10 cellular contexts compared by ENCODE assay signal in the genomic region with DNA sequence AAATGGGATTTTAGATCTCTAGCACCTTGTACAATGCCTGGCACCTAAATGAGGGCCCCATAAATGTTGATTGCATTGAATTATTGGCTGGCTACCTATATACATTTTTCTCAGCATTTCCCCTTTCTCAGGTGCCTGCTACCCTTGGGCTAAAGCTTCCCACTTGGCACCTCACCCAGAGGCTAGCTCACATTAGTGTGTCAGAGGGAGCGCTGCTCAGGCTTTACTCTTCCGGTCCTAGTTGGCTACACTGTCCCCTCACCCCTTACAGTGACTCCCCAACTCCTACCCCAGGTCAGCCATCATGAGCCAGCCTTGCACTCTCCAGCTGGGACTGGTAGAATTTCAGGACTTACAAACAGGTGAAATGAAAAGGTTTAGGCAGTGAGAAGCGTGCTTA. TPM values are rescaled to one million over a fixed set of nuclear protein-coding genes. Genes with fewer than 3 reads are reported as not detected.
DNase-seq lines count a peak whose midpoint lies in the region; ATAC-seq and TF ChIP-seq lines count a peak whose summit lies in the region.
"Had no signal": no experiment of that assay in that cellular context is flagged by ENCODE, and none has a peak within 500 bp of the region (broad histone marks: within the 10 kb centered on the region; RNA-seq: fewer than 3 reads in every experiment).

No MANE protein-coding gene starts in this region.

- H3K27ac Mint-ChIP-seq in CD8-positive, alpha-beta memory T cell, result peak overlapping the region; percentile 82 to 96 (median 92)

- no peak for DNase-seq in CD8-positive, alpha-beta memory T cell
- DNase-seq in effector memory CD4-positive, alpha-beta T cell, result no peak
- DNase-seq in omental fat pad (ENCODE audit: low spot score) (no peak), NCI-H2107 (lab: John Stamatoyannopoulos, UW) (no peak), foreskin keratinocyte (no peak)
- DNase-seq: OCI-M1, psoas muscle had no signal

- no peak overlapping the region for H3K27ac ChIP-seq in CD8-positive, alpha-beta memory T cell (ENCODE audit: low read depth, low read length)
- H3K27ac ChIP-seq in KOPT-K1 (ENCODE audit: low read depth, low read length, poor library complexity, severe bottlenecking), result peak overlapping the region; percentile 72
- peak overlapping the region; percentile 59 for H3K27ac ChIP-seq in effector memory CD4-positive, alpha-beta T cell (ENCODE audit: insufficient read depth, low read length, poor library complexity, severe bottlenecking)
- H3K27ac ChIP-seq in foreskin keratinocyte, result no peak overlapping the region
- H3K27ac ChIP-seq: psoas muscle had no signal

- no peaks in the 10 kb centered on the region for H3K27me3 ChIP-seq in CD8-positive, alpha-beta memory T cell (ENCODE audit: insufficient read depth, low read length, poor library complexity, severe bottlenecking)
- H3K27me3 ChIP-seq in effector memory CD4-positive, alpha-beta T cell (replicated peaks; ENCODE audit: control insufficient read depth, insufficient read depth, low read length, poor library complexity, severe bottlenecking), result no peaks in the 10 kb centered on the region
- H3K27me3 ChIP-seq in foreskin keratinocyte, result no peaks in the 10 kb centered on the region

- H3K4me3 Mint-ChIP-seq in CD8-positive, alpha-beta memory T cell, result peak overlapping the region; percentile 57 to 89 (median 79)

- H3K9me3 Mint-ChIP-seq in CD8-positive, alpha-beta memory T cell, result no peaks in the 10 kb centered on the region

- H3K36me3 Mint-ChIP-seq in CD8-positive, alpha-beta memory T cell, result peaks cover 0 to 15% (median 13%) of the 10 kb centered on the region in 3 donors

- no peak for TF ChIP-seq CTCF in omental fat pad (IDR thresholded peaks at IDR 0.05)
- TF ChIP-seq CTCF in foreskin keratinocyte (conservative IDR thresholded peaks at IDR 0.05), result no peak

- ATAC-seq in GM19397 (IDR thresholded peaks at IDR 0.05; ENCODE audit: unreplicated experiment) (peak; percentile 18), omental fat pad (ENCODE audit: low FRiP score) (no peak), foreskin keratinocyte (no peak), GM18520 (IDR thresholded peaks at IDR 0.05; ENCODE audit: unreplicated experiment) (no peak)
- ATAC-seq: psoas muscle had no signal

- H3K9me3 ChIP-seq in CD8-positive, alpha-beta memory T cell (ENCODE audit: low read length), result no peaks in the 10 kb centered on the region
- H3K9me3 ChIP-seq in KOPT-K1 (ENCODE audit: insufficient read depth, low read length, poor library complexity, severe bottlenecking), result no peaks in the 10 kb centered on the region
- H3K9me3 ChIP-seq in effector memory CD4-positive, alpha-beta T cell (ENCODE audit: control insufficient read depth, low read length), result no peaks in the 10 kb centered on the region
- H3K9me3 ChIP-seq: psoas muscle had no signal

- POLR2A ChIA-PET in CD8-positive, alpha-beta memory T cell (lab: Charles Lee), result interaction anchor here (0.6 kb wide), 1 partner anchor 11 kb away, joined by 3 read pairs; no protein-coding TSS in a partner anchor

- peaks cover 88 to 95% (median 93%) of the 10 kb centered on the region in 3 donors for H3K4me1 Mint-ChIP-seq in CD8-positive, alpha-beta memory T cell

- CTCF ChIA-PET in CD8-positive, alpha-beta memory T cell (lab: Charles Lee), result interaction anchor here (0.8 to 3.4 kb wide), 8 partner anchors 10 to 54 kb away, joined by 3 to 18 read pairs (median 4); a partner anchor contains a TSS

- no peaks in the 10 kb centered on the region for H3K27me3 Mint-ChIP-seq in CD8-positive, alpha-beta memory T cell

- H3K4me3 ChIP-seq in CD8-positive, alpha-beta memory T cell (ENCODE audit: low read length), result peak overlapping the region; percentile 44
- H3K4me3 ChIP-seq in effector memory CD4-positive, alpha-beta T cell (ENCODE audit: insufficient read depth, low read depth, low read length, poor library complexity, severe bottlenecking), result peak overlapping the region; percentile 27
- H3K4me3 ChIP-seq: psoas muscle had no signal

- no peaks in the 10 kb centered on the region for H3K36me3 ChIP-seq in CD8-positive, alpha-beta memory T cell (ENCODE audit: insufficient read depth, low read length)
- peaks cover 4% of the 10 kb centered on the region; the same call in 1 of the 2 replicates for H3K36me3 ChIP-seq in KOPT-K1 (ENCODE audit: insufficient read depth, low read length)
- H3K36me3 ChIP-seq in effector memory CD4-positive, alpha-beta T cell (ENCODE audit: control insufficient read depth, insufficient read depth, low read length), result no peaks in the 10 kb centered on the region

- H3K4me1 ChIP-seq in CD8-positive, alpha-beta memory T cell (ENCODE audit: insufficient read depth, low read length), result peaks cover 90% of the 10 kb centered on the region
- H3K4me1 ChIP-seq in effector memory CD4-positive, alpha-beta T cell (ENCODE audit: control insufficient read depth, insufficient read depth, low read length, poor library complexity, severe bottlenecking), result peaks cover 74% of the 10 kb centered on the region
- no peaks in the 10 kb centered on the region for H3K4me1 ChIP-seq in foreskin keratinocyte
- H3K4me1 ChIP-seq: psoas muscle had no signal

RNA-seq across cellular contexts. Expression of a gene that starts 9.5 kb away (rescaled TPM):
- 10 to 100 TPM; 30.7 to 33.7 TPM for total RNA-seq in CD8-positive, alpha-beta memory T cell
- polyA plus RNA-seq in CD8-positive, alpha-beta memory T cell, result 38.3 TPM
- total RNA-seq in omental fat pad (10 to 100 TPM; 14.8 to 24.5 (median 18.7) TPM), foreskin keratinocyte (3.4 TPM in 2 replicates)
- polyA plus RNA-seq in foreskin keratinocyte, result 1.3 and 1.4 TPM in 2 replicates

Comparison
In these comparisons a context has a peak if more than half of its experiments do, and no peak if none do; other contexts are left out.
1. H3K27ac ChIP-seq: peak in KOPT-K1 (single experiment) and effector memory CD4-positive, alpha-beta T cell (single experiment); none in CD8-positive, alpha-beta memory T cell (single experiment) and foreskin keratinocyte (single experiment).